ENCODE assay signal across 1 cellular context in the genomic region with DNA sequence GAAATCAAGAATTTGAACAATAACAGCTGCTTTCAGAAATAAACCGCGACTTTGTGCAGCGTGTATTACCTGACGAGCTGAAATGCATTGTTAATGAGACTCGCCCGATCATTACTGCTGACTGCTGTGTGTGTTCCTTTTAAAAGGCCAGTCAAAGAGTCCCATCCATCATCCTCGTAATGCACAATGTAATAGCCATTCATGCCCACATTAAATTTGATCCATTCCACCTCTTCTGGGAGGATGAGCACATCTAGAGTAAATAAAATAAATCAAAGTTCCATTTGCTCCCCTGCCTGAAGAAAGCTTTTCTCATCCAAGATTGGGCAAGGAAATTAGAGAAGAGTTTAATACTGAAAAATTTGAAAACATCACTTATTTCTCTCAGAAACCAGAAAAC.
TF ChIP-seq lines count a peak whose summit lies in the region.

No MANE protein-coding gene starts in this region.

TF ChIP-seq in HEK293, 187 proteins besides CTCF, POLR2A, EP300 and RAD21 (continued from another document):
- TF ChIP-seq, protein P1, sequence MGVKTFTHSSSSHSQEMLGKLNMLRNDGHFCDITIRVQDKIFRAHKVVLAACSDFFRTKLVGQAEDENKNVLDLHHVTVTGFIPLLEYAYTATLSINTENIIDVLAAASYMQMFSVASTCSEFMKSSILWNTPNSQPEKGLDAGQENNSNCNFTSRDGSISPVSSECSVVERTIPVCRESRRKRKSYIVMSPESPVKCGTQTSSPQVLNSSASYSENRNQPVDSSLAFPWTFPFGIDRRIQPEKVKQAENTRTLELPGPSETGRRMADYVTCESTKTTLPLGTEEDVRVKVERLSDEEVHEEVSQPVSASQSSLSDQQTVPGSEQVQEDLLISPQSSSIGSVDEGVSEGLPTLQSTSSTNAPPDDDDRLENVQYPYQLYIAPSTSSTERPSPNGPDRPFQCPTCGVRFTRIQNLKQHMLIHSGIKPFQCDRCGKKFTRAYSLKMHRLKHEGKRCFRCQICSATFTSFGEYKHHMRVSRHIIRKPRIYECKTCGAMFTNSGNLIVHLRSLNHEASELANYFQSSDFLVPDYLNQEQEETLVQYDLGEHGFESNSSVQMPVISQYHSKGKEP (tag by site-specific recombination; IDR thresholded peaks at IDR 0.05), result 0 out of 2 replicates have a peak, but pooled peaks have one; percentile 47
- TF ChIP-seq ZNF843 (tag by site-specific recombination; IDR thresholded peaks at IDR 0.05), result peak; percentile 77
- TF ChIP-seq ZNF184 (tag by site-specific recombination; IDR thresholded peaks at IDR 0.05), result 0 out of 2 replicates have a peak, but pooled peaks have one; percentile 14
- TF ChIP-seq ZNF561 (tag by site-specific recombination; IDR thresholded peaks at IDR 0.05; ENCODE audit: borderline replicate concordance), result peak; percentile 64; the same call in 1 of the 2 replicates
- TF ChIP-seq ZNF341 (tag by site-specific recombination; IDR thresholded peaks at IDR 0.05; ENCODE audit: low read depth), result no peak
- no peak for TF ChIP-seq ZNF274 (IDR thresholded peaks at IDR 0.05; ENCODE audit: low read length)
- TF ChIP-seq ZNF274 (tag by site-specific recombination; IDR thresholded peaks at IDR 0.05; ENCODE audit: borderline replicate concordance), result no peak
- TF ChIP-seq ZNF223 (tag by site-specific recombination; IDR thresholded peaks at IDR 0.05), result no peak
- TF ChIP-seq ZSCAN23 (tag by site-specific recombination; IDR thresholded peaks at IDR 0.05), result 0 out of 2 replicates have a peak, but pooled peaks have one; percentile 14
- TF ChIP-seq, protein P2, sequence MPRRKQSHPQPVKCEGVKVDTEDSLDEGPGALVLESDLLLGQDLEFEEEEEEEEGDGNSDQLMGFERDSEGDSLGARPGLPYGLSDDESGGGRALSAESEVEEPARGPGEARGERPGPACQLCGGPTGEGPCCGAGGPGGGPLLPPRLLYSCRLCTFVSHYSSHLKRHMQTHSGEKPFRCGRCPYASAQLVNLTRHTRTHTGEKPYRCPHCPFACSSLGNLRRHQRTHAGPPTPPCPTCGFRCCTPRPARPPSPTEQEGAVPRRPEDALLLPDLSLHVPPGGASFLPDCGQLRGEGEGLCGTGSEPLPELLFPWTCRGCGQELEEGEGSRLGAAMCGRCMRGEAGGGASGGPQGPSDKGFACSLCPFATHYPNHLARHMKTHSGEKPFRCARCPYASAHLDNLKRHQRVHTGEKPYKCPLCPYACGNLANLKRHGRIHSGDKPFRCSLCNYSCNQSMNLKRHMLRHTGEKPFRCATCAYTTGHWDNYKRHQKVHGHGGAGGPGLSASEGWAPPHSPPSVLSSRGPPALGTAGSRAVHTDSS (tag by site-specific recombination; IDR thresholded peaks at IDR 0.05), result no peak
- no peak for TF ChIP-seq ZNF473 (tag by site-specific recombination; IDR thresholded peaks at IDR 0.05)
- TF ChIP-seq ZNF10 (tag by site-specific recombination; IDR thresholded peaks at IDR 0.05), result no peak
- no peak for TF ChIP-seq ZNF549 (tag by site-specific recombination; IDR thresholded peaks at IDR 0.05)
- TF ChIP-seq ZNF221 (tag by site-specific recombination; IDR thresholded peaks at IDR 0.05; ENCODE audit: borderline replicate concordance), result no peak
- 0 out of 2 replicates have a peak, but pooled peaks have one; percentile 24 for TF ChIP-seq ZEB2 (tag by site-specific recombination; IDR thresholded peaks at IDR 0.05)
